8 cellular contexts compared by ENCODE assay signal in genomic region chr17:30477083-30477757, GRCh38. TPM values are rescaled to one million over a fixed set of nuclear protein-coding genes. Genes with fewer than 3 reads are reported as not detected.
A peak's percentile ranks its signal among the peaks of the same experiment; 100 is the strongest.
DNase-seq lines count a peak whose midpoint lies in the region; ATAC-seq and TF ChIP-seq lines count a peak whose summit lies in the region.

TSS of gene GOSR1 (plus strand) at chr17:30477408. CDS start at chr17:30477434, 26 bp downstream.

- H2AFZ ChIP-seq in GM23338 = peak within 1 kb of the TSS; percentile 83

- peak; percentile 95 for DNase-seq in ELF-1 (ENCODE audit: low read depth, low spot score)
- peak; percentile 99 for DNase-seq in GM23338 (ENCODE audit: low spot score)
- DNase-seq in RWPE2 (ENCODE audit: low spot score) = peak; percentile 94
- peak; percentile 89 for DNase-seq in activated T-helper 2 cell treated with anti-CD3 and anti-CD28 coated beads, Interferon-gamma antibody, Interleukin-2, Interleukin-4, amounts not matched to agents 10 μg/mL and 5 μg/mL and 100 μg/mL, durations not matched to agents 14 hours and 24 hours and 36 hours (ENCODE audit: low spot score)
- DNase-seq in fibroblast of mammary gland (ENCODE audit: low read depth) = peak; percentile 96
- peak; percentile 80 to 96 (median 89) for DNase-seq in naive thymus-derived CD8-positive, alpha-beta T cell
- DNase-seq in stimulated activated naive CD4-positive, alpha-beta T cell (lab: John Stamatoyannopoulos, UW) = peak; percentile 81 to 91 (median 88)

- intact Hi-C loops in activated T-helper 2 cell treated with anti-CD3 and anti-CD28 coated beads, Interferon-gamma antibody, Interleukin-2, Interleukin-4, amounts not matched to agents 10 μg/mL and 5 μg/mL and 100 μg/mL, durations not matched to agents 14 hours and 24 hours and 36 hours (cut with micrococcal nuclease) = loop anchor here (2.0 to 10.0 kb wide), 5 partner anchors 100 to 362 kb away; partner anchors contain the start of genes CPD, CRLF3 and NSRP1

- 0 out of 2 replicates have a peak, but pooled peaks cover 3% of the 10 kb centered on the region for H3F3A ChIP-seq in GM23338 (replicated peaks; ENCODE audit: low read depth)

- peaks cover 16% of the 10 kb centered on the region for H3K36me3 Mint-ChIP-seq in GM23338 (ENCODE audit: low read depth)
- H3K36me3 Mint-ChIP-seq in activated T-helper 2 cell treated with anti-CD3 and anti-CD28 coated beads, Interferon-gamma antibody, Interleukin-2, Interleukin-4, amounts not matched to agents 10 μg/mL and 5 μg/mL and 100 μg/mL, durations not matched to agents 14 hours and 24 hours and 36 hours (ENCODE audit: low read depth) = peaks cover 38% of the 10 kb centered on the region
- H3K36me3 Mint-ChIP-seq in naive thymus-derived CD8-positive, alpha-beta T cell = peaks cover 0 to 34% (median 2%) of the 10 kb centered on the region in 3 donors

- no peaks in the 10 kb centered on the region for H3K9me3 Mint-ChIP-seq in GM23338
- no peaks in the 10 kb centered on the region for H3K9me3 Mint-ChIP-seq in activated T-helper 2 cell treated with anti-CD3 and anti-CD28 coated beads, Interferon-gamma antibody, Interleukin-2, Interleukin-4, amounts not matched to agents 10 μg/mL and 5 μg/mL and 100 μg/mL, durations not matched to agents 14 hours and 24 hours and 36 hours
- H3K9me3 Mint-ChIP-seq in naive thymus-derived CD8-positive, alpha-beta T cell = no peaks in the 10 kb centered on the region

- H3K79me2 ChIP-seq in GM23338 (replicated peaks; ENCODE audit: insufficient read depth) = peaks cover 27% of the 10 kb centered on the region

- H3K9me3 ChIP-seq in RWPE2 (ENCODE audit: severe bottlenecking) = no peaks in the 10 kb centered on the region

- H3K4me1 Mint-ChIP-seq in GM23338 = peaks cover 12% of the 10 kb centered on the region; the same call in 2 of the 3 replicates
- peaks cover 31% of the 10 kb centered on the region for H3K4me1 Mint-ChIP-seq in activated T-helper 2 cell treated with anti-CD3 and anti-CD28 coated beads, Interferon-gamma antibody, Interleukin-2, Interleukin-4, amounts not matched to agents 10 μg/mL and 5 μg/mL and 100 μg/mL, durations not matched to agents 14 hours and 24 hours and 36 hours (ENCODE audit: low read depth)
- peaks cover 16 to 42% (median 40%) of the 10 kb centered on the region in 4 donors for H3K4me1 Mint-ChIP-seq in naive thymus-derived CD8-positive, alpha-beta T cell

- peaks cover 4% of the 10 kb centered on the region for H3K27me3 Mint-ChIP-seq in GM23338 (ENCODE audit: insufficient read depth, low read depth, poor library complexity)
- H3K27me3 Mint-ChIP-seq in activated T-helper 2 cell treated with anti-CD3 and anti-CD28 coated beads, Interferon-gamma antibody, Interleukin-2, Interleukin-4, amounts not matched to agents 10 μg/mL and 5 μg/mL and 100 μg/mL, durations not matched to agents 14 hours and 24 hours and 36 hours (ENCODE audit: low read depth) = no peaks in the 10 kb centered on the region
- peaks cover 0 to 5% (median 2%) of the 10 kb centered on the region in 5 donors for H3K27me3 Mint-ChIP-seq in naive thymus-derived CD8-positive, alpha-beta T cell

- H4K20me1 ChIP-seq in GM23338 (replicated peaks; ENCODE audit: insufficient read depth) = peaks cover 1% of the 10 kb centered on the region; the same call in 1 of the 2 replicates

- ATAC-seq in GM23338 = peak; percentile 99
- peak; percentile 98 for ATAC-seq in RWPE2 (ENCODE audit: low read depth)
- peak; percentile 95 to 98 for ATAC-seq in naive thymus-derived CD8-positive, alpha-beta T cell

- peak within 1 kb of the TSS; percentile 97 for H3K27ac Mint-ChIP-seq in GM23338
- H3K27ac Mint-ChIP-seq in activated T-helper 2 cell treated with anti-CD3 and anti-CD28 coated beads, Interferon-gamma antibody, Interleukin-2, Interleukin-4, amounts not matched to agents 10 μg/mL and 5 μg/mL and 100 μg/mL, durations not matched to agents 14 hours and 24 hours and 36 hours = peak within 1 kb of the TSS; percentile 95
- peak within 1 kb of the TSS; percentile 98 to 100 (median 100) for H3K27ac Mint-ChIP-seq in naive thymus-derived CD8-positive, alpha-beta T cell

- peak within 1 kb of the TSS; percentile 93 for H3K27ac ChIP-seq in GM23338 (ENCODE audit: low read depth)
- H3K27ac ChIP-seq in RWPE2 (ENCODE audit: poor library complexity, severe bottlenecking) = peak within 1 kb of the TSS; percentile 29

- peaks cover 3% of the 10 kb centered on the region; the same call in 1 of the 2 replicates for H3K36me3 ChIP-seq in GM23338 (ENCODE audit: insufficient read depth)
- peaks cover 33% of the 10 kb centered on the region for H3K36me3 ChIP-seq in RWPE2 (ENCODE audit: low read depth)

- POLR2A ChIA-PET in naive thymus-derived CD8-positive, alpha-beta T cell (lab: Charles Lee) = interaction anchor here (0.5 to 1.1 kb wide), 4 partner anchors 43 to 347 kb away, joined by 3 to 4 read pairs (median 4); partner anchors contain the start of gene CRLF3

- H3K4me1 ChIP-seq in GM23338 (ENCODE audit: insufficient read depth) = no peaks in the 10 kb centered on the region
- H3K4me1 ChIP-seq in RWPE2 (ENCODE audit: insufficient read depth, poor library complexity, severe bottlenecking) = peaks cover 9% of the 10 kb centered on the region

- H3K4me3 ChIP-seq in GM23338 = peak within 1 kb of the TSS; percentile 82
- H3K4me3 ChIP-seq in RWPE2 (ENCODE audit: severe bottlenecking) = peak within 1 kb of the TSS; percentile 75
- H3K4me3 ChIP-seq in fibroblast of mammary gland (ENCODE audit: control insufficient read depth, low read depth, low read length) = peak within 1 kb of the TSS; percentile 97

- no peaks in the 10 kb centered on the region for H3K9me2 ChIP-seq in GM23338 (ENCODE audit: insufficient read depth)

- peak within 1 kb of the TSS; percentile 91 for H3K4me2 ChIP-seq in GM23338

- peak within 1 kb of the TSS; percentile 96 for H3K4me3 Mint-ChIP-seq in GM23338
- peak within 1 kb of the TSS; percentile 95 for H3K4me3 Mint-ChIP-seq in activated T-helper 2 cell treated with anti-CD3 and anti-CD28 coated beads, Interferon-gamma antibody, Interleukin-2, Interleukin-4, amounts not matched to agents 10 μg/mL and 5 μg/mL and 100 μg/mL, durations not matched to agents 14 hours and 24 hours and 36 hours (ENCODE audit: low read depth)
- peak within 1 kb of the TSS; percentile 96 to 99 (median 98) for H3K4me3 Mint-ChIP-seq in naive thymus-derived CD8-positive, alpha-beta T cell

- TF ChIP-seq CTCF in GM23338 (conservative IDR thresholded peaks at IDR 0.05; ENCODE audit: low read depth in 2 of 2) (peak; percentile 71 to 84), LNCAP (IDR thresholded peaks at IDR 0.05) (peak; percentile 79), RWPE2 (IDR thresholded peaks at IDR 0.05; ENCODE audit: poor library complexity, severe bottlenecking) (peak; percentile 93), fibroblast of mammary gland (conservative IDR thresholded peaks at IDR 0.05; ENCODE audit: control insufficient read depth, insufficient read depth, low read depth, low read length) (peak; percentile 70)

- no peaks in the 10 kb centered on the region for H3K27me3 ChIP-seq in GM23338 (ENCODE audit: insufficient read depth)
- no peaks in the 10 kb centered on the region for H3K27me3 ChIP-seq in RWPE2 (ENCODE audit: insufficient read depth, poor library complexity, severe bottlenecking)

TF ChIP-seq in GM23338, 12 proteins besides CTCF, POLR2A, EP300 and RAD21 (continues in another document):
- no peak for TF ChIP-seq ZNF331 (CRISPR knock-in tag; IDR thresholded peaks at IDR 0.05; ENCODE audit: low read depth)

RNA-seq across cellular contexts. Expression of gene GOSR1, which starts in this region (rescaled TPM):
- total RNA-seq in GM23338 (2014; rRNA removed; shearing (Covaris generic)) = 33.4 and 46.6 TPM in 2 replicates
- 60.5 and 74.1 TPM in 2 replicates for polyA plus RNA-seq in GM23338 (2016; fragmentation: Nextera tagmentation; extraction: Ambion mirVana)
- total RNA-seq in activated T-helper 2 cell treated with anti-CD3 and anti-CD28 coated beads, Interferon-gamma antibody, Interleukin-2, Interleukin-4, amounts not matched to agents 10 μg/mL and 5 μg/mL and 100 μg/mL, durations not matched to agents 14 hours and 24 hours and 36 hours = 51.1 and 53.6 TPM in 2 replicates
- 10 to 100 TPM; 73.9 to 74.0 TPM for total RNA-seq in naive thymus-derived CD8-positive, alpha-beta T cell
- 10 to 100 TPM; 48.0 to 64.3 (median 50.3) TPM for polyA plus RNA-seq in naive thymus-derived CD8-positive, alpha-beta T cell

Comparison
In these comparisons a context has a peak if more than half of its experiments do, and no peak if none do; other contexts are left out.
1. Peak in every context shown above with its lines: DNase-seq, ATAC-seq, H3K4me3 ChIP-seq and H3K27ac ChIP-seq.